1 cellular context compared by ENCODE assay signal in the genomic region with DNA sequence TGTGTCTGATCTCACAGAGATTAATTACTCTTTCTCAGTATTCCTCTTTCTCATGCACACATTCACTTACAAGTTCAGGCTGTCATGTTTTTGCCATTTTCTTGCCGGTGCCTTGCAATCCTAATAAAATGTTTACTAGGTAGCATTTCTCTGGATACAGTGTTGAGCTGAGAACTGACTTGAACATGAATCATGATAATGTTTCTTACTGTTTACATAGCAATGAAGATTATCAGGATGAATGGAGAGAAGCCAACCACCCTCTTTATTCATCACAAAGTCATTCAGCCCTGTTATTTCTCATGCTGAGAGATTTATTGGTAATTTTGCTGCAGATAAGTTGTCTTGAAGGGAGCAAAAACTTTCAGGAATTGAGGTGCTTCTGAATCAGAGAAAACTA.
A peak's percentile ranks its signal among the peaks of the same experiment; 100 is the strongest.
TF ChIP-seq lines count a peak whose summit lies in the region.

No MANE protein-coding gene starts in this region.

TF ChIP-seq in HEK293, 187 proteins besides CTCF, POLR2A, EP300 and RAD21 (continued from another document and continues in another):
- TF ChIP-seq, protein P1, sequence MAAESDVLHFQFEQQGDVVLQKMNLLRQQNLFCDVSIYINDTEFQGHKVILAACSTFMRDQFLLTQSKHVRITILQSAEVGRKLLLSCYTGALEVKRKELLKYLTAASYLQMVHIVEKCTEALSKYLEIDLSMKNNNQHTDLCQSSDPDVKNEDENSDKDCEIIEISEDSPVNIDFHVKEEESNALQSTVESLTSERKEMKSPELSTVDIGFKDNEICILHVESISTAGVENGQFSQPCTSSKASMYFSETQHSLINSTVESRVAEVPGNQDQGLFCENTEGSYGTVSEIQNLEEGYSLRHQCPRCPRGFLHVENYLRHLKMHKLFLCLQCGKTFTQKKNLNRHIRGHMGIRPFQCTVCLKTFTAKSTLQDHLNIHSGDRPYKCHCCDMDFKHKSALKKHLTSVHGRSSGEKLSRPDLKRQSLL (tag by site-specific recombination; IDR thresholded peaks at IDR 0.05): peak; percentile 51; the same call in 1 of the 2 replicates
- no peak for TF ChIP-seq SALL2 (tag by site-specific recombination; IDR thresholded peaks at IDR 0.05; ENCODE audit: borderline replicate concordance)
- no peak for TF ChIP-seq RBAK (tag by site-specific recombination; IDR thresholded peaks at IDR 0.05)
- TF ChIP-seq ZNF76 (tag by site-specific recombination; IDR thresholded peaks at IDR 0.05; ENCODE audit: borderline replicate concordance, low read depth): peak; percentile 19; the same call in 1 of the 2 replicates
- peak; percentile 76; the same call in 1 of the 2 replicates for TF ChIP-seq ZNF19 (tag by site-specific recombination; IDR thresholded peaks at IDR 0.05; ENCODE audit: low read depth)
- TF ChIP-seq, protein P2, sequence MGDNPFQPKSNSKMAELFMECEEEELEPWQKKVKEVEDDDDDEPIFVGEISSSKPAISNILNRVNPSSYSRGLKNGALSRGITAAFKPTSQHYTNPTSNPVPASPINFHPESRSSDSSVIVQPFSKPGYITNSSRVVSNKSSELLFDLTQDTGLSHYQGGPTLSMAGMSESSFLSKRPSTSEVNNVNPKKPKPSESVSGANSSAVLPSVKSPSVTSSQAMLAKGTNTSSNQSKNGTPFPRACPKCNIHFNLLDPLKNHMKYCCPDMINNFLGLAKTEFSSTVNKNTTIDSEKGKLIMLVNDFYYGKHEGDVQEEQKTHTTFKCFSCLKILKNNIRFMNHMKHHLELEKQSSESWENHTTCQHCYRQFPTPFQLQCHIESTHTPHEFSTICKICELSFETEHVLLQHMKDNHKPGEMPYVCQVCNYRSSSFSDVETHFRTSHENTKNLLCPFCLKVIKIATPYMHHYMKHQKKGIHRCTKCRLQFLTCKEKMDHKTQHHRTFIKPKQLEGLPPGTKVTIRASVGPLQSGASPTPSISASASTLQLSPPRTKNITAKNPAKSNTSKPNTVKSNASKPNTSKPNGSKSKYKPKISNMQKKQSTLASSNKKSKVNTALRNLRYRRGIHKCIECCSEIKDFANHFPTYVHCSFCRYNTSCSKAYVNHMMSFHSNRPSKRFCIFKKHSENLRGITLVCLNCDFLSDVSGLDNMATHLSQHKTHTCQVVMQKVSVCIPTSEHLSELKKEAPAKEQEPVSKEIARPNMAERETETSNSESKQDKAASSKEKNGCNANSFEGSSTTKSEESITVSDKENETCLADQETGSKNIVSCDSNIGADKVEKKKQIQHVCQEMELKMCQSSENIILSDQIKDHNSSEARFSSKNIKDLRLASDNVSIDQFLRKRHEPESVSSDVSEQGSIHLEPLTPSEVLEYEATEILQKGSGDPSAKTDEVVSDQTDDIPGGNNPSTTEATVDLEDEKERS (tag by site-specific recombination; IDR thresholded peaks at IDR 0.05): no peak
- TF ChIP-seq HOXA7 (CRISPR knock-in tag; IDR thresholded peaks at IDR 0.05; ENCODE audit: borderline replicate concordance): no peak
- TF ChIP-seq ZNF2 (tag by site-specific recombination; IDR thresholded peaks at IDR 0.05): peak; percentile 94
- no peak for TF ChIP-seq ZFHX2 (tag by site-specific recombination; conservative IDR thresholded peaks at IDR 0.05)
- TF ChIP-seq ZNF248 (tag by site-specific recombination; IDR thresholded peaks at IDR 0.05): no peak
- TF ChIP-seq ZNF350 (tag by site-specific recombination; IDR thresholded peaks at IDR 0.05): no peak
- TF ChIP-seq, protein P3, sequence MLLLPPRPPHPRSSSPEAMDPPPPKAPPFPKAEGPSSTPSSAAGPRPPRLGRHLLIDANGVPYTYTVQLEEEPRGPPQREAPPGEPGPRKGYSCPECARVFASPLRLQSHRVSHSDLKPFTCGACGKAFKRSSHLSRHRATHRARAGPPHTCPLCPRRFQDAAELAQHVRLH (tag by site-specific recombination; IDR thresholded peaks at IDR 0.05): peak; percentile 98
- TF ChIP-seq, protein P4, sequence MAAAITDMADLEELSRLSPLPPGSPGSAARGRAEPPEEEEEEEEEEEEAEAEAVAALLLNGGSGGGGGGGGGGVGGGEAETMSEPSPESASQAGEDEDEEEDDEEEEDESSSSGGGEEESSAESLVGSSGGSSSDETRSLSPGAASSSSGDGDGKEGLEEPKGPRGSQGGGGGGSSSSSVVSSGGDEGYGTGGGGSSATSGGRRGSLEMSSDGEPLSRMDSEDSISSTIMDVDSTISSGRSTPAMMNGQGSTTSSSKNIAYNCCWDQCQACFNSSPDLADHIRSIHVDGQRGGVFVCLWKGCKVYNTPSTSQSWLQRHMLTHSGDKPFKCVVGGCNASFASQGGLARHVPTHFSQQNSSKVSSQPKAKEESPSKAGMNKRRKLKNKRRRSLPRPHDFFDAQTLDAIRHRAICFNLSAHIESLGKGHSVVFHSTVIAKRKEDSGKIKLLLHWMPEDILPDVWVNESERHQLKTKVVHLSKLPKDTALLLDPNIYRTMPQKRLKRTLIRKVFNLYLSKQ (tag by site-specific recombination; IDR thresholded peaks at IDR 0.05; ENCODE audit: borderline replicate concordance): peak; percentile 54; the same call in 1 of the 2 replicates
- TF ChIP-seq, protein P5, sequence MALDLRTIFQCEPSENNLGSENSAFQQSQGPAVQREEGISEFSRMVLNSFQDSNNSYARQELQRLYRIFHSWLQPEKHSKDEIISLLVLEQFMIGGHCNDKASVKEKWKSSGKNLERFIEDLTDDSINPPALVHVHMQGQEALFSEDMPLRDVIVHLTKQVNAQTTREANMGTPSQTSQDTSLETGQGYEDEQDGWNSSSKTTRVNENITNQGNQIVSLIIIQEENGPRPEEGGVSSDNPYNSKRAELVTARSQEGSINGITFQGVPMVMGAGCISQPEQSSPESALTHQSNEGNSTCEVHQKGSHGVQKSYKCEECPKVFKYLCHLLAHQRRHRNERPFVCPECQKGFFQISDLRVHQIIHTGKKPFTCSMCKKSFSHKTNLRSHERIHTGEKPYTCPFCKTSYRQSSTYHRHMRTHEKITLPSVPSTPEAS (tag by site-specific recombination; IDR thresholded peaks at IDR 0.05): peak; percentile 64
- TF ChIP-seq GLI2 (tag by site-specific recombination; IDR thresholded peaks at IDR 0.05; ENCODE audit: borderline replicate concordance, low read depth): peak; percentile 99
- TF ChIP-seq ZNF24 (tag by site-specific recombination; IDR thresholded peaks at IDR 0.05): peak; percentile 93
- TF ChIP-seq, protein P6, sequence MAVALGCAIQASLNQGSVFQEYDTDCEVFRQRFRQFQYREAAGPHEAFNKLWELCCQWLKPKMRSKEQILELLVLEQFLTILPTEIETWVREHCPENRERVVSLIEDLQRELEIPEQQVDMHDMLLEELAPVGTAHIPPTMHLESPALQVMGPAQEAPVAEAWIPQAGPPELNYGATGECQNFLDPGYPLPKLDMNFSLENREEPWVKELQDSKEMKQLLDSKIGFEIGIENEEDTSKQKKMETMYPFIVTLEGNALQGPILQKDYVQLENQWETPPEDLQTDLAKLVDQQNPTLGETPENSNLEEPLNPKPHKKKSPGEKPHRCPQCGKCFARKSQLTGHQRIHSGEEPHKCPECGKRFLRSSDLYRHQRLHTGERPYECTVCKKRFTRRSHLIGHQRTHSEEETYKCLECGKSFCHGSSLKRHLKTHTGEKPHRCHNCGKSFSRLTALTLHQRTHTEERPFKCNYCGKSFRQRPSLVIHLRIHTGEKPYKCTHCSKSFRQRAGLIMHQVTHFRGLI (tag by site-specific recombination; IDR thresholded peaks at IDR 0.05): peak; percentile 74
- no peak for TF ChIP-seq SETDB1 (IDR thresholded peaks at IDR 0.05; ENCODE audit: insufficient read length, low read length)
- no peak; the same call in 1 of the 2 replicates for TF ChIP-seq KLF1 (tag by site-specific recombination; IDR thresholded peaks at IDR 0.05)
- TF ChIP-seq ZNF221 (tag by site-specific recombination; IDR thresholded peaks at IDR 0.05; ENCODE audit: borderline replicate concordance): 0 out of 2 replicates have a peak, but pooled peaks have one; percentile 25
- TF ChIP-seq ZNF311 (tag by site-specific recombination; IDR thresholded peaks at IDR 0.05; ENCODE audit: borderline replicate concordance): no peak
- TF ChIP-seq HOXD13 (CRISPR knock-in tag; IDR thresholded peaks at IDR 0.05; ENCODE audit: borderline replicate concordance): peak; percentile 85
- TF ChIP-seq ZNF701 (tag by site-specific recombination; IDR thresholded peaks at IDR 0.05): no peak
- TF ChIP-seq HOXC10 (CRISPR knock-in tag; IDR thresholded peaks at IDR 0.05): 0 out of 2 replicates have a peak, but pooled peaks have one; percentile 36
- TF ChIP-seq TRIM28 (IDR thresholded peaks at IDR 0.05; ENCODE audit: borderline replicate concordance, low read length): peak; percentile 78; the same call in 1 of the 2 replicates
- no peak; the same call in none of the 2 replicates for TF ChIP-seq ZFP69B (tag by site-specific recombination; IDR thresholded peaks at IDR 0.05)
- TF ChIP-seq, protein P7, sequence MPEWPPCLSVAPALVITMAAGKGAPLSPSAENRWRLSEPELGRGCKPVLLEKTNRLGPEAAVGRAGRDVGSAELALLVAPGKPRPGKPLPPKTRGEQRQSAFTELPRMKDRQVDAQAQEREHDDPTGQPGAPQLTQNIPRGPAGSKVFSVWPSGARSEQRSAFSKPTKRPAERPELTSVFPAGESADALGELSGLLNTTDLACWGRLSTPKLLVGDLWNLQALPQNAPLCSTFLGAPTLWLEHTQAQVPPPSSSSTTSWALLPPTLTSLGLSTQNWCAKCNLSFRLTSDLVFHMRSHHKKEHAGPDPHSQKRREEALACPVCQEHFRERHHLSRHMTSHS (tag by site-specific recombination; IDR thresholded peaks at IDR 0.05): peak; percentile 95
- no peak for TF ChIP-seq ZNF214 (tag by site-specific recombination; IDR thresholded peaks at IDR 0.05; ENCODE audit: borderline replicate concordance)
- peak; percentile 95 for TF ChIP-seq OVOL3 (tag by site-specific recombination; IDR thresholded peaks at IDR 0.05)
- TF ChIP-seq YY1 (tag by site-specific recombination; IDR thresholded peaks at IDR 0.05): no peak
- TF ChIP-seq, protein P8, sequence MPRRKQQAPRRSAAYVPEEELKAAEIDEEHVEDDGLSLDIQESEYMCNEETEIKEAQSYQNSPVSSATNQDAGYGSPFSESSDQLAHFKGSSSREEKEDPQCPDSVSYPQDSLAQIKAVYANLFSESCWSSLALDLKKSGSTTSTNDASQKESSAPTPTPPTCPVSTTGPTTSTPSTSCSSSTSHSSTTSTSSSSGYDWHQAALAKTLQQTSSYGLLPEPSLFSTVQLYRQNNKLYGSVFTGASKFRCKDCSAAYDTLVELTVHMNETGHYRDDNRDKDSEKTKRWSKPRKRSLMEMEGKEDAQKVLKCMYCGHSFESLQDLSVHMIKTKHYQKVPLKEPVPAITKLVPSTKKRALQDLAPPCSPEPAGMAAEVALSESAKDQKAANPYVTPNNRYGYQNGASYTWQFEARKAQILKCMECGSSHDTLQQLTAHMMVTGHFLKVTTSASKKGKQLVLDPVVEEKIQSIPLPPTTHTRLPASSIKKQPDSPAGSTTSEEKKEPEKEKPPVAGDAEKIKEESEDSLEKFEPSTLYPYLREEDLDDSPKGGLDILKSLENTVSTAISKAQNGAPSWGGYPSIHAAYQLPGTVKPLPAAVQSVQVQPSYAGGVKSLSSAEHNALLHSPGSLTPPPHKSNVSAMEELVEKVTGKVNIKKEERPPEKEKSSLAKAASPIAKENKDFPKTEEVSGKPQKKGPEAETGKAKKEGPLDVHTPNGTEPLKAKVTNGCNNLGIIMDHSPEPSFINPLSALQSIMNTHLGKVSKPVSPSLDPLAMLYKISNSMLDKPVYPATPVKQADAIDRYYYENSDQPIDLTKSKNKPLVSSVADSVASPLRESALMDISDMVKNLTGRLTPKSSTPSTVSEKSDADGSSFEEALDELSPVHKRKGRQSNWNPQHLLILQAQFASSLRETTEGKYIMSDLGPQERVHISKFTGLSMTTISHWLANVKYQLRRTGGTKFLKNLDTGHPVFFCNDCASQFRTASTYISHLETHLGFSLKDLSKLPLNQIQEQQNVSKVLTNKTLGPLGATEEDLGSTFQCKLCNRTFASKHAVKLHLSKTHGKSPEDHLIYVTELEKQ (tag by site-specific recombination; IDR thresholded peaks at IDR 0.05; ENCODE audit: borderline replicate concordance): peak; percentile 95
- peak; percentile 62; the same call in 1 of the 2 replicates for TF ChIP-seq SCRT2 (tag by site-specific recombination; IDR thresholded peaks at IDR 0.05)
- TF ChIP-seq ZNF785 (tag by site-specific recombination; IDR thresholded peaks at IDR 0.05): no peak
- 0 out of 2 replicates have a peak, but pooled peaks have one; percentile 32 for TF ChIP-seq ZNF660 (tag by site-specific recombination; IDR thresholded peaks at IDR 0.05)
- TF ChIP-seq, protein P9, sequence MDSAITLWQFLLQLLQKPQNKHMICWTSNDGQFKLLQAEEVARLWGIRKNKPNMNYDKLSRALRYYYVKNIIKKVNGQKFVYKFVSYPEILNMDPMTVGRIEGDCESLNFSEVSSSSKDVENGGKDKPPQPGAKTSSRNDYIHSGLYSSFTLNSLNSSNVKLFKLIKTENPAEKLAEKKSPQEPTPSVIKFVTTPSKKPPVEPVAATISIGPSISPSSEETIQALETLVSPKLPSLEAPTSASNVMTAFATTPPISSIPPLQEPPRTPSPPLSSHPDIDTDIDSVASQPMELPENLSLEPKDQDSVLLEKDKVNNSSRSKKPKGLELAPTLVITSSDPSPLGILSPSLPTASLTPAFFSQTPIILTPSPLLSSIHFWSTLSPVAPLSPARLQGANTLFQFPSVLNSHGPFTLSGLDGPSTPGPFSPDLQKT (IDR thresholded peaks at IDR 0.05; ENCODE audit: borderline replicate concordance, low read depth, low read length): no peak
- TF ChIP-seq ZNF521 (tag by site-specific recombination; IDR thresholded peaks at IDR 0.05): no peak
